8 cellular contexts compared by ENCODE assay signal in genomic region chr3:61250784-61251173, GRCh38. TPM values are rescaled to one million over a fixed set of nuclear protein-coding genes. Genes with fewer than 3 reads are reported as not detected.
DNase-seq lines count a peak whose midpoint lies in the region; ATAC-seq and TF ChIP-seq lines count a peak whose summit lies in the region.

No MANE protein-coding gene starts in this region.

- H2AFZ ChIP-seq in smooth muscle cell (ENCODE audit: low read depth), result peak overlapping the region; percentile 100

- DNase-seq in GM06990 (ENCODE audit: extremely low read depth, insufficient read length) (no peak), NCI-H2227 treated with DMSO at 0.1 percent for 48 hours (lab: John Stamatoyannopoulos, UW) (peak; percentile 4), astrocyte of the cerebellum (ENCODE audit: low read depth) (no peak), smooth muscle cell (lab: John Stamatoyannopoulos, UW; ENCODE audit: unreplicated experiment) (no peak), T1000 (lab: John Stamatoyannopoulos, UW) (no peak)

- H3K4me1 ChIP-seq in iPS-18a (ENCODE audit: control insufficient read depth, low read depth, low read length), result peaks cover 7% of the 10 kb centered on the region
- H3K4me1 ChIP-seq in smooth muscle cell (ENCODE audit: low read depth), result peaks cover 7% of the 10 kb centered on the region

- in situ Hi-C loops in astrocyte of the cerebellum (cut with HindIII; ENCODE audit: low sequenced_read_pairs), result no loop called here

- H3K4me2 ChIP-seq in smooth muscle cell, result peak overlapping the region; percentile 90

- no peak overlapping the region for H3K9ac ChIP-seq in iPS-18a (ENCODE audit: low read length)
- peak overlapping the region; percentile 79 for H3K9ac ChIP-seq in smooth muscle cell (ENCODE audit: low read depth)

- TF ChIP-seq CTCF in GM06990 (IDR thresholded peaks at IDR 0.05; ENCODE audit: insufficient read depth, low read length, poor library complexity, severe bottlenecking), result no peak
- TF ChIP-seq CTCF in astrocyte of the cerebellum (IDR thresholded peaks at IDR 0.05; ENCODE audit: low read depth, low read length, missing control alignments), result no peak
- TF ChIP-seq CTCF in smooth muscle cell (IDR thresholded peaks at IDR 0.05; ENCODE audit: borderline replicate concordance, insufficient read depth, poor library complexity, severe bottlenecking), result no peak

- no peaks in the 10 kb centered on the region for H3K27me3 ChIP-seq in GM06990 (replicated peaks; ENCODE audit: control insufficient read depth, insufficient read depth, low read length)
- H3K27me3 ChIP-seq in iPS-18a (ENCODE audit: control insufficient read depth, insufficient read depth, low read length), result no peaks in the 10 kb centered on the region
- no peaks in the 10 kb centered on the region for H3K27me3 ChIP-seq in smooth muscle cell (ENCODE audit: low read depth)

- H3K4me3 ChIP-seq in GM06990 (replicated peaks; ENCODE audit: low read depth, low read length) (peak overlapping the region; percentile 86), astrocyte of the cerebellum (ENCODE audit: low read depth, low read length) (peak overlapping the region; percentile 55), iPS-18a (ENCODE audit: low read length) (peak overlapping the region; percentile 66), smooth muscle cell (peak overlapping the region; percentile 81)

- no peaks in the 10 kb centered on the region for H3K36me3 ChIP-seq in GM06990 (ENCODE audit: control insufficient read depth, insufficient read depth, low read length)
- no peaks in the 10 kb centered on the region for H3K36me3 ChIP-seq in iPS-18a (ENCODE audit: control insufficient read depth, low read depth, low read length)
- no peaks in the 10 kb centered on the region for H3K36me3 ChIP-seq in smooth muscle cell (ENCODE audit: low read depth)

- 32% methylated on average over 20 of the region's 21 CpGs for WGBS in smooth muscle cell (ENCODE audit: low lambda C conversion rate)

- no peaks in the 10 kb centered on the region for H3K9me3 ChIP-seq in iPS-18a (ENCODE audit: control insufficient read depth, low read depth, low read length)
- no peaks in the 10 kb centered on the region for H3K9me3 ChIP-seq in smooth muscle cell (replicated peaks; ENCODE audit: low read depth)

- no peaks in the 10 kb centered on the region for H3F3A ChIP-seq in smooth muscle cell (ENCODE audit: low read depth)

- ATAC-seq in GM21717 (IDR thresholded peaks at IDR 0.05; ENCODE audit: unreplicated experiment) (no peak), GM19035 (IDR thresholded peaks at IDR 0.05; ENCODE audit: unreplicated experiment) (no peak)

- H3K79me2 ChIP-seq in smooth muscle cell (ENCODE audit: low read depth), result no peaks in the 10 kb centered on the region

- no peak overlapping the region for H3K27ac ChIP-seq in iPS-18a (ENCODE audit: low read length)
- H3K27ac ChIP-seq in smooth muscle cell (ENCODE audit: low read depth), result no peak overlapping the region

- H4K20me1 ChIP-seq in smooth muscle cell (ENCODE audit: low read depth), result no peaks in the 10 kb centered on the region

RNA-seq across cellular contexts. Expression of gene FHIT, which starts 0.5 kb away (rescaled TPM):
- 6.1 and 6.7 TPM in 2 replicates for total RNA-seq in smooth muscle cell
- polyA plus RNA-seq in smooth muscle cell, result 5.9 and 7.7 TPM in 2 replicates
